In the genomic region with DNA sequence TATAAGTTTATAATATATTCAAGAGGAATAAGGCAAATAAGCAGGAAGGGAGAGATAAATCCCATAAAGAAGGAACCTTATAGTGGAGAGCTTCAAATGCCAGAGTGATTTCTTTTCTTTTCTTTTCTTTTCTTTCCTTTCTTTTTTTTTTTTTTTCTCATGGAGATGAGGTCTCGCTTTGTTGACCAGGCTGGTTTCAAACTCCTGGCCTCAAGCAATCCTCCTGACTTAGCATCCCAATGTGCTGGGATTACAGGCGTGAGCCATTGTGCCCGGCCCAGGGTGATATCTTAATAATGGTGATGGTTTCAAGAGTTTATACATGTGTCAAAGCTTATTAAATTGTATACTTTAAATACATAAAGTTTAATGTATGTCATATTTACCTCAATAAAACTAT, we compare ENCODE assay signal across 22 cellular contexts. TPM values are rescaled to one million over a fixed set of nuclear protein-coding genes. Genes with fewer than 3 reads are reported as not detected.
DNase-seq lines count a peak whose midpoint lies in the region; FAIRE-seq and TF ChIP-seq lines count a peak whose summit lies in the region.
"Had no signal": no experiment of that assay in that cellular context is flagged by ENCODE, and none has a peak within 500 bp of the region (broad histone marks: within the 10 kb centered on the region; RNA-seq: fewer than 3 reads in every experiment).

No MANE protein-coding gene starts in this region.

- H3K23ac ChIP-seq in H1 (ENCODE audit: insufficient read length) = no peak overlapping the region

- H3K79me2 ChIP-seq in H1 (ENCODE audit: control insufficient read depth in 1 of 2, insufficient read depth in 2 of 2, low read length in 2 of 2) = peaks cover 9 to 86% of the 10 kb centered on the region in 2 experiments

- CTCF ChIA-PET in H1 (lab: Charles Lee; ENCODE audit: partially characterized antibody) = interaction anchor here (1.1 to 1.6 kb wide), 3 partner anchors 16 to 220 kb away, joined by 3 to 4 read pairs (median 4); no protein-coding TSS in a partner anchor

- H3K18ac ChIP-seq in H1 (ENCODE audit: extremely low read depth, low read length) = no peak overlapping the region

- peaks cover 7% of the 10 kb centered on the region for H3K79me1 ChIP-seq in H1 (ENCODE audit: low read depth, low read length)

- H3K23me2 ChIP-seq in H1 (ENCODE audit: low read depth, low read length) = peaks cover 5% of the 10 kb centered on the region

- intact Hi-C loops in kidney (cut with DNase I) = no loop called here

- H3K4me1 ChIP-seq in HUES64 (ENCODE audit: insufficient read depth, low read length) (peaks cover 57% of the 10 kb centered on the region), H1 (replicated peaks in 1 of 4; ENCODE audit: control insufficient read depth in 3 of 4, insufficient read depth in 4 of 4, low read length in 3 of 4) (peaks cover 0 to 16% (median 3%) of the 10 kb centered on the region in 4 experiments; a peak in 2 of 7 replicates), kidney (ENCODE audit: control insufficient read depth in 1 of 2, insufficient read depth in 1 of 2, low read depth in 1 of 2, low read length in 2 of 2) (peaks cover 0 to 4% of the 10 kb centered on the region in 2 donors)

- FAIRE-seq in H1 (lab: Jason Lieb, UNC) (no peak), kidney (lab: Jason Lieb, UNC) (peak; percentile 45)
- FAIRE-seq: D721Med, GM12892, GM18507 had no signal

- H3K9me3 ChIP-seq in HUES64 (ENCODE audit: insufficient read depth, low read depth, low read length) (no peaks in the 10 kb centered on the region), H1 (ENCODE audit: insufficient read depth in 2 of 2, low read depth in 1 of 2, low read length in 1 of 2) (no peaks in the 10 kb centered on the region), kidney (ENCODE audit: control insufficient read depth in 1 of 2, low read length in 2 of 2) (no peaks in the 10 kb centered on the region)
- H3K9me3 ChIP-seq: A549, Caco-2 had no signal

- DNase-seq in ELF-1 (ENCODE audit: low read depth, low spot score) = peak; percentile 55
- DNase-seq in H1 (ENCODE audit: low read depth in 1 of 2, low spot score in 2 of 2) = peak in 1 of 2 experiments; percentile 31
- no peak for DNase-seq in kidney
- no peak for DNase-seq in NCI-H2196 (lab: John Stamatoyannopoulos, UW; ENCODE audit: unreplicated experiment)
- no peak for DNase-seq in activated CD4-positive, alpha-beta T cell treated with anti-CD3 and anti-CD28 coated beads for 48 hours
- DNase-seq in NCI-H1417 treated with DMSO at 0.1 percent for 48 hours (lab: John Stamatoyannopoulos, UW) = no peak
- DNase-seq in HK-2 (ENCODE audit: unreplicated experiment) = no peak
- DNase-seq: AML-193; Caco-2; CD4-positive, alpha-beta T cell; GDM1; GOT3; HCEC 1CT; IMR-90 had no signal

- 34% methylated on average over 2 of the region's 3 CpGs for WGBS in HUES64
- 10% methylated on average over 3 of the region's 3 CpGs; no CpG with 5 or more reads in 1 of the 2 experiments for WGBS in H1 (ENCODE audit: extremely low coverage in 1 of 2, insufficient coverage in 1 of 2, insufficient read length in 1 of 2, insufficient replicate concordance in 2 of 2, low coverage in 1 of 2, low lambda C conversion rate in 2 of 2, missing lambda C conversion rate in 1 of 2), 2 experiments

- no peak for TF ChIP-seq CTCF in H1 (IDR thresholded peaks at IDR 0.05; ENCODE audit: control extremely low read depth in 1 of 3, insufficient read depth in 1 of 3, low read depth in 1 of 3, low read length in 3 of 3)
- no peak for TF ChIP-seq CTCF in kidney (IDR thresholded peaks at IDR 0.05; ENCODE audit: borderline replicate concordance, extremely low read depth, insufficient read depth)

- no peak overlapping the region for H3K14ac ChIP-seq in H1 (ENCODE audit: insufficient read length)

- no peaks in the 10 kb centered on the region for H3K27me3 ChIP-seq in HUES64 (ENCODE audit: insufficient read depth, low read length)
- H3K27me3 ChIP-seq in H1 (replicated peaks in 1 of 4; ENCODE audit: control insufficient read depth in 3 of 4, extremely low read depth in 1 of 4, insufficient read depth in 3 of 4, low read length in 3 of 4) = no peaks in the 10 kb centered on the region

- H2BK20ac ChIP-seq in H1 (ENCODE audit: low read length) = no peak overlapping the region

- H3K9ac ChIP-seq in HUES64 (ENCODE audit: low read depth, low read length) = no peak overlapping the region
- no peak overlapping the region for H3K9ac ChIP-seq in H1 (replicated peaks in 1 of 4; ENCODE audit: extremely low read depth in 1 of 4, low read depth in 3 of 4, low read length in 3 of 4)
- no peak overlapping the region for H3K9ac ChIP-seq in kidney (ENCODE audit: low read length in 2 of 2)

- TF ChIP-seq POLR2A in H1 (IDR thresholded peaks at IDR 0.05; ENCODE audit: control extremely low read depth in 1 of 2, low read depth in 2 of 2, low read length in 2 of 2) = no peak

- H3K4ac ChIP-seq in H1 (replicated peaks; ENCODE audit: insufficient read length, low read depth, low read length) = no peak overlapping the region

- H2BK5ac ChIP-seq in H1 (ENCODE audit: low read depth, low read length) = no peak overlapping the region

- H2AK5ac ChIP-seq in H1 (ENCODE audit: low read depth, low read length) = no peak overlapping the region

- H3K36me3 ChIP-seq in HUES64 (ENCODE audit: insufficient read depth, low read length) (no peaks in the 10 kb centered on the region; the same call in 1 of the 2 replicates), H1 (ENCODE audit: control insufficient read depth in 2 of 4, insufficient read depth in 4 of 4, low read length in 3 of 4) (no peaks in the 10 kb centered on the region; a peak in 2 of 8 replicates), kidney (ENCODE audit: control insufficient read depth in 1 of 2, insufficient read depth in 2 of 2, low read length in 2 of 2) (no peaks in the 10 kb centered on the region)

- H2AFZ ChIP-seq in H1 (ENCODE audit: low read length) = no peak overlapping the region

- H2BK15ac ChIP-seq in H1 (ENCODE audit: low read length) = no peak overlapping the region

- no peak overlapping the region for H4K91ac ChIP-seq in H1 (replicated peaks; ENCODE audit: insufficient read length, low read length)

- TF ChIP-seq EP300 in H1 (IDR thresholded peaks at IDR 0.05; ENCODE audit: borderline replicate concordance in 1 of 2, low read depth in 2 of 2, low read length in 2 of 2) = no peak

- H3K27ac ChIP-seq in HUES64 (ENCODE audit: low read depth, low read length) (peak overlapping the region; percentile 69; the same call in 1 of the 2 replicates), H1 (ENCODE audit: low read depth, low read length) (no peak overlapping the region), kidney (ENCODE audit: low read depth in 2 of 2, low read length in 2 of 2) (no peak overlapping the region)
- H3K27ac ChIP-seq: 22Rv1, A549, C4-2B, HL-60 had no signal

- H2BK12ac ChIP-seq in H1 (ENCODE audit: low read depth, low read length) = no peak overlapping the region

- H3K56ac ChIP-seq in H1 (replicated peaks; ENCODE audit: insufficient read length, low read depth, low read length) = no peak overlapping the region

- no peak overlapping the region for H4K8ac ChIP-seq in H1 (ENCODE audit: extremely low read depth, insufficient read depth, low read length)

- H4K20me1 ChIP-seq in H1 (replicated peaks in 1 of 2; ENCODE audit: control insufficient read depth in 1 of 2, insufficient read depth in 2 of 2, low read length in 2 of 2) = no peaks in the 10 kb centered on the region

- POLR2A ChIA-PET in H1 (lab: Charles Lee; ENCODE audit: partially characterized antibody) = interaction anchor here (0.6 to 1.0 kb wide), 2 partner anchors 20 to 101 kb away, joined by 3 to 5 read pairs; a partner anchor contains a TSS

- TF ChIP-seq RAD21 in H1 (IDR thresholded peaks at IDR 0.05 in 1 of 2, conservative IDR thresholded peaks at IDR 0.05 in 1 of 2; ENCODE audit: low read depth in 2 of 2, low read length in 2 of 2) = no peak

- H3K4me2 ChIP-seq in H1 (ENCODE audit: insufficient read depth in 1 of 2, low read depth in 2 of 2, low read length in 2 of 2) = peak overlapping the region; percentile 12; a peak in 2 of 4 replicates
- H3K4me2 ChIP-seq: A549 had no signal

- H3K4me3 ChIP-seq in HUES64 (ENCODE audit: low read length) (no peak overlapping the region), H1 (ENCODE audit: extremely low read depth in 1 of 4, insufficient read depth in 2 of 4, low read depth in 3 of 4, low read length in 4 of 4) (peak overlapping the region in 1 of 4 experiments; percentile 41; a peak in 1 of 8 replicates), kidney (ENCODE audit: low read length in 2 of 2) (no peak overlapping the region)
- H3K4me3 ChIP-seq: A549 had no signal

- H4K5ac ChIP-seq in H1 (ENCODE audit: insufficient read length, low read depth, low read length) = peak overlapping the region; percentile 96

- H2BK120ac ChIP-seq in H1 (replicated peaks; ENCODE audit: low read depth, low read length) = no peak overlapping the region

TF ChIP-seq in H1, 55 proteins besides CTCF, POLR2A, EP300 and RAD21 (continues in another document):
- no peak for TF ChIP-seq CTBP2 (IDR thresholded peaks at IDR 0.05; ENCODE audit: borderline replicate concordance, insufficient read depth, insufficient read length, low read length)

RNA-seq across cellular contexts. Expression of a gene that starts 19.6 kb away (rescaled TPM):
- 26.7 TPM for polyA plus RNA-seq in HUES64 (2013, experiment 1 of 2)
- 32.8 TPM for polyA plus RNA-seq in HUES64 (2013, experiment 2 of 2)
- 36.8 and 38.4 TPM in 2 replicates for total RNA-seq in H1 (2021; fragmentation: NEBNext Ultra II Directional; extraction: Animal tissue kit (Norgen Biotek cat#: 25700))
- 17.8 and 22.0 TPM in 2 replicates for polyA plus RNA-seq in H1 (2011; rRNA removed)
- polyA plus RNA-seq in H1 (2011; cell fraction: cytosol; rRNA removed) = 23.9 TPM
- 35.4 TPM for polyA plus RNA-seq in H1 (2011; cell fraction: nucleus; rRNA removed)
- 22.5 to 30.2 TPM (median 25.6 TPM) in 4 replicates for polyA plus RNA-seq in H1 (2012, experiment 1 of 2)
- polyA plus RNA-seq in H1 (2012, experiment 2 of 2) = 2.2 TPM
- polyA plus RNA-seq in H1 (2013, experiment 1 of 2) = 12.1 TPM
- polyA plus RNA-seq in H1 (2013, experiment 2 of 2) = 11.9 TPM
- 170 and 223 TPM in 2 replicates for polyA minus RNA-seq in H1 (2011; rRNA and poly(A)+ RNA removed)
- polyA minus RNA-seq in H1 (2011; cell fraction: cytosol; rRNA and poly(A)+ RNA removed) = 33.1 TPM
- 211 TPM for polyA minus RNA-seq in H1 (2011; cell fraction: nucleus; rRNA and poly(A)+ RNA removed)
- total RNA-seq in kidney = 35.7 TPM
- 12.2 TPM for polyA plus RNA-seq in kidney (ENCODE audit: insufficient read depth, low read depth, low replicate concordance)

RNA-seq across cellular contexts. Expression of a gene that starts 42.2 kb away (rescaled TPM):
- polyA plus RNA-seq in HUES64 (2013, experiment 1 of 2) = 15.7 TPM
- polyA plus RNA-seq in HUES64 (2013, experiment 2 of 2) = 21.6 TPM
- 8.1 and 9.6 TPM in 2 replicates for total RNA-seq in H1 (2021; fragmentation: NEBNext Ultra II Directional; extraction: Animal tissue kit (Norgen Biotek cat#: 25700))
- polyA plus RNA-seq in H1 (2011; rRNA removed) (3.0 and 5.9 TPM in 2 replicates), kidney (ENCODE audit: insufficient read depth, low read depth, low replicate concordance) (15.8 TPM)
- polyA plus RNA-seq in H1 (2011; cell fraction: cytosol; rRNA removed) = 6.0 TPM
- 3.9 TPM for polyA plus RNA-seq in H1 (2011; cell fraction: nucleus; rRNA removed)
- polyA plus RNA-seq in H1 (2012, experiment 1 of 2) = 6.1 to 11.4 TPM (median 9.6 TPM) in 4 replicates
- polyA plus RNA-seq in H1 (2012, experiment 2 of 2) = 1.2 TPM
- polyA plus RNA-seq in H1 (2013, experiment 1 of 2) = 4.7 TPM
- polyA plus RNA-seq in H1 (2013, experiment 2 of 2) = 4.3 TPM
- polyA minus RNA-seq in H1 (2011; rRNA and poly(A)+ RNA removed) = 13.2 and 14.0 TPM in 2 replicates
- polyA minus RNA-seq in H1 (2011; cell fraction: cytosol; rRNA and poly(A)+ RNA removed) = 6.3 TPM
- polyA minus RNA-seq in H1 (2011; cell fraction: nucleus; rRNA and poly(A)+ RNA removed) = 12.1 TPM
- 19.7 TPM for total RNA-seq in kidney
